ENCODE assay signal across 24 cellular contexts in genomic region chr12:79964100-79964627, GRCh38.
"Had no signal": no experiment of that assay in that cellular context is flagged by ENCODE, and none has a peak within 500 bp of the region (broad histone marks: within the 10 kb centered on the region; RNA-seq: fewer than 3 reads in every experiment).

No MANE protein-coding gene starts in this region.

- H3K9me3 ChIP-seq: SK-N-SH had no signal

- H3K4me2 ChIP-seq: PC-9, SK-N-SH had no signal

- H3K27ac ChIP-seq: PC-9 had no signal

- H3K9me3 Mint-ChIP-seq: activated naive CD4-positive, alpha-beta T cell treated with anti-CD3 and anti-CD28 coated beads, Interleukin-2, amount 50 U/mL, for 24 hours; activated naive CD8-positive, alpha-beta T cell treated with anti-CD3 and anti-CD28 coated beads, Interleukin-2, amount 50 U/mL, for 24 hours; activated T-cell treated with anti-CD3 and anti-CD28 coated beads, Interleukin-2, amount 50 U/mL, for 24 hours; activated T-helper 1 cell treated with anti-CD3 and anti-CD28 coated beads, Interleukin-12 subunit alpha, Interleukin-12 subunit beta, Interleukin-2, Interleukin-4 antibody, amounts not matched to agents 30 ng/mL and 10 ng/mL and 1 ng/mL, durations not matched to agents 14 hours and 24 hours and 36 hours; central memory CD8-positive, alpha-beta T cell; T-helper 2 cell treated with Interferon-gamma antibody and Interleukin-4, amounts not matched to agents 5 μg/mL and 100 μg/mL, for 36 hours had no signal

- FAIRE-seq: astrocyte had no signal

- H3K27ac Mint-ChIP-seq: activated CD8-positive, alpha-beta memory T cell treated with anti-CD3 and anti-CD28 coated beads, Interleukin-2, amount 10 ng/mL, durations not matched to agents 7 days and 5 days; activated naive CD4-positive, alpha-beta T cell treated with anti-CD3 and anti-CD28 coated beads, Interleukin-2, amount 50 U/mL, for 24 hours; activated naive CD8-positive, alpha-beta T cell treated with anti-CD3 and anti-CD28 coated beads, Interleukin-2, amount 50 U/mL, for 24 hours; activated T-cell treated with anti-CD3 and anti-CD28 coated beads, Interleukin-2, amount 50 U/mL, for 24 hours; activated T-helper 1 cell treated with anti-CD3 and anti-CD28 coated beads, Interleukin-12 subunit alpha, Interleukin-12 subunit beta, Interleukin-2, Interleukin-4 antibody, amounts not matched to agents 30 ng/mL and 10 ng/mL and 1 ng/mL, durations not matched to agents 14 hours and 24 hours and 36 hours; T-helper 2 cell treated with Interferon-gamma antibody and Interleukin-4, amounts not matched to agents 5 μg/mL and 100 μg/mL, for 36 hours had no signal

- ATAC-seq: activated CD8-positive, alpha-beta memory T cell treated with anti-CD3 and anti-CD28 coated beads, Interleukin-2, amount 10 ng/mL, durations not matched to agents 7 days and 5 days; activated naive CD8-positive, alpha-beta T cell treated with anti-CD3 and anti-CD28 coated beads, Interleukin-2, amount 50 U/mL, for 24 hours had no signal

- H3K4me3 Mint-ChIP-seq: activated CD8-positive, alpha-beta memory T cell treated with anti-CD3 and anti-CD28 coated beads, Interleukin-2, amount 10 ng/mL, durations not matched to agents 7 days and 5 days; activated naive CD4-positive, alpha-beta T cell treated with anti-CD3 and anti-CD28 coated beads, Interleukin-2, amount 50 U/mL, for 24 hours; activated naive CD8-positive, alpha-beta T cell treated with anti-CD3 and anti-CD28 coated beads, Interleukin-2, amount 50 U/mL, for 24 hours; activated T-cell treated with anti-CD3 and anti-CD28 coated beads, Interleukin-2, amount 50 U/mL, for 24 hours; activated T-helper 1 cell treated with anti-CD3 and anti-CD28 coated beads, Interleukin-12 subunit alpha, Interleukin-12 subunit beta, Interleukin-2, Interleukin-4 antibody, amounts not matched to agents 30 ng/mL and 10 ng/mL and 1 ng/mL, durations not matched to agents 14 hours and 24 hours and 36 hours; brain; central memory CD8-positive, alpha-beta T cell; T-helper 2 cell treated with Interferon-gamma antibody and Interleukin-4, amounts not matched to agents 5 μg/mL and 100 μg/mL, for 36 hours had no signal

- DNase-seq: activated CD4-positive, alpha-beta T cell treated with anti-CD3 and anti-CD28 coated beads for 48 hours; activated CD4-positive, alpha-beta T cell treated with anti-CD3 and anti-CD28 coated beads, Interleukin-2, amount 50 U/mL, for 4 hours; activated CD4-positive, CD25-positive, alpha-beta regulatory T cell treated with anti-CD3 and anti-CD28 coated beads, Interleukin-2, amount 50 U/mL, for 72 hours; activated CD8-positive, alpha-beta memory T cell treated with anti-CD3 and anti-CD28 coated beads, Interleukin-2, amount 10 ng/mL, durations not matched to agents 7 days and 5 days; activated effector memory CD4-positive, alpha-beta T cell treated with Interleukin-2 at 50 U/mL for 16 hours; activated naive CD4-positive, alpha-beta T cell; activated naive CD8-positive, alpha-beta T cell treated with anti-CD3 and anti-CD28 coated beads, Interleukin-2, amount 50 U/mL, for 24 hours; activated T-cell treated with anti-CD3 and anti-CD28 coated beads, Interleukin-2, amount 50 U/mL, for 24 hours; amniotic stem cell; KG1; NCI-H1092; NCI-H1417; NCI-H2171; NCI-H226; NCI-H510A; NCI-H526 treated with DMSO at 0.1 percent for 48 hours; PC-9; SK-N-SH had no signal

- H3K36me3 Mint-ChIP-seq: activated CD8-positive, alpha-beta memory T cell treated with anti-CD3 and anti-CD28 coated beads, Interleukin-2, amount 10 ng/mL, durations not matched to agents 7 days and 5 days; activated naive CD4-positive, alpha-beta T cell treated with anti-CD3 and anti-CD28 coated beads, Interleukin-2, amount 50 U/mL, for 24 hours; brain had no signal

- H2AFZ ChIP-seq: PC-9 had no signal

- H3K4me3 ChIP-seq: PC-9 had no signal

- H3K4me1 Mint-ChIP-seq: activated CD8-positive, alpha-beta memory T cell treated with anti-CD3 and anti-CD28 coated beads, Interleukin-2, amount 10 ng/mL, durations not matched to agents 7 days and 5 days; activated naive CD4-positive, alpha-beta T cell treated with anti-CD3 and anti-CD28 coated beads, Interleukin-2, amount 50 U/mL, for 24 hours; activated naive CD8-positive, alpha-beta T cell treated with anti-CD3 and anti-CD28 coated beads, Interleukin-2, amount 50 U/mL, for 24 hours; central memory CD8-positive, alpha-beta T cell had no signal

- H3K9me2 ChIP-seq: SK-N-SH had no signal

- H3K9ac ChIP-seq: SK-N-SH had no signal
